In the genomic region with DNA sequence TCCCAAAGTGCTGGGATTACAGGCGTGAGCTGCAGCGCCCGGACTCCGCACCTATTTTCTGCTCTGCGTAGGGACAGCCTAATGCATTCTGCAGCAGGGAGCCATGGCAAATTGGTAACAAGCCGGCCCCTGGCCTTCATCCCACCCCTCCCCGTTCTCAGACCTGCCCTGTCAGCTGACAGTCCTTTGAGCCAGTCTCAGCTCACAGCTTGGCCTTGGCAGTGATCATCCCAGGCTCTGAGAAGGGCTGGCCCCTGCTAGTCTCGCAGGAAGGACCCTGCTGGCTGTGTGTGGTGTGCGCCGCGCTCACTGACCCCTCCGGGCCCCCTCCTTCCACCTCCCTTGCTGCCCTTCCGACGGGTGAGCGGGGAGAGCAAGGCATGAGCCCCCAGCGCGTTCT, we compare ENCODE assay signal across 2 cellular contexts.
A peak's percentile ranks its signal among the peaks of the same experiment; 100 is the strongest.
TF ChIP-seq lines count a peak whose summit lies in the region.

No MANE protein-coding gene starts in this region.

TF ChIP-seq in HEK293, 187 proteins besides CTCF, POLR2A, EP300 and RAD21 (continued from another document):
- TF ChIP-seq, protein P1, sequence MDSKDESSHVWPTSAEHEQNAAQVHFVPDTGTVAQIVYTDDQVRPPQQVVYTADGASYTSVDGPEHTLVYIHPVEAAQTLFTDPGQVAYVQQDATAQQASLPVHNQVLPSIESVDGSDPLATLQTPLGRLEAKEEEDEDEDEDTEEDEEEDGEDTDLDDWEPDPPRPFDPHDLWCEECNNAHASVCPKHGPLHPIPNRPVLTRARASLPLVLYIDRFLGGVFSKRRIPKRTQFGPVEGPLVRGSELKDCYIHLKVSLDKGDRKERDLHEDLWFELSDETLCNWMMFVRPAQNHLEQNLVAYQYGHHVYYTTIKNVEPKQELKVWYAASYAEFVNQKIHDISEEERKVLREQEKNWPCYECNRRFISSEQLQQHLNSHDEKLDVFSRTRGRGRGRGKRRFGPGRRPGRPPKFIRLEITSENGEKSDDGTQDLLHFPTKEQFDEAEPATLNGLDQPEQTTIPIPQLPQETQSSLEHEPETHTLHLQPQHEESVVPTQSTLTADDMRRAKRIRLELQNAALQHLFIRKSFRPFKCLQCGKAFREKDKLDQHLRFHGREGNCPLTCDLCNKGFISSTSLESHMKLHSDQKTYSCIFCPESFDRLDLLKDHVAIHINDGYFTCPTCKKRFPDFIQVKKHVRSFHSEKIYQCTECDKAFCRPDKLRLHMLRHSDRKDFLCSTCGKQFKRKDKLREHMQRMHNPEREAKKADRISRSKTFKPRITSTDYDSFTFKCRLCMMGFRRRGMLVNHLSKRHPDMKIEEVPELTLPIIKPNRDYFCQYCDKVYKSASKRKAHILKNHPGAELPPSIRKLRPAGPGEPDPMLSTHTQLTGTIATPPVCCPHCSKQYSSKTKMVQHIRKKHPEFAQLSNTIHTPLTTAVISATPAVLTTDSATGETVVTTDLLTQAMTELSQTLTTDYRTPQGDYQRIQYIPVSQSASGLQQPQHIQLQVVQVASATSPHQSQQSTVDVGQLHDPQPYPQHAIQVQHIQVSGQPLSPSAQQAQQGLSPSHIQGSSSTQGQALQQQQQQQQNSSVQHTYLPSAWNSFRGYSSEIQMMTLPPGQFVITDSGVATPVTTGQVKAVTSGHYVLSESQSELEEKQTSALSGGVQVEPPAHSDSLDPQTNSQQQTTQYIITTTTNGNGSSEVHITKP (tag by site-specific recombination; IDR thresholded peaks at IDR 0.05), result 0 out of 2 replicates have a peak, but pooled peaks have one; percentile 23
- TF ChIP-seq KLF9 (tag by site-specific recombination; IDR thresholded peaks at IDR 0.05; ENCODE audit: low read depth), result no peak
- TF ChIP-seq ZIC2 (tag by site-specific recombination; IDR thresholded peaks at IDR 0.05), result peak; percentile 23
TF ChIP-seq in HEK293: peak in this region for 2.

TF ChIP-seq in neural cell, 6 proteins besides CTCF, POLR2A, EP300 and RAD21 (continued from another document):
- TF ChIP-seq, protein P2, sequence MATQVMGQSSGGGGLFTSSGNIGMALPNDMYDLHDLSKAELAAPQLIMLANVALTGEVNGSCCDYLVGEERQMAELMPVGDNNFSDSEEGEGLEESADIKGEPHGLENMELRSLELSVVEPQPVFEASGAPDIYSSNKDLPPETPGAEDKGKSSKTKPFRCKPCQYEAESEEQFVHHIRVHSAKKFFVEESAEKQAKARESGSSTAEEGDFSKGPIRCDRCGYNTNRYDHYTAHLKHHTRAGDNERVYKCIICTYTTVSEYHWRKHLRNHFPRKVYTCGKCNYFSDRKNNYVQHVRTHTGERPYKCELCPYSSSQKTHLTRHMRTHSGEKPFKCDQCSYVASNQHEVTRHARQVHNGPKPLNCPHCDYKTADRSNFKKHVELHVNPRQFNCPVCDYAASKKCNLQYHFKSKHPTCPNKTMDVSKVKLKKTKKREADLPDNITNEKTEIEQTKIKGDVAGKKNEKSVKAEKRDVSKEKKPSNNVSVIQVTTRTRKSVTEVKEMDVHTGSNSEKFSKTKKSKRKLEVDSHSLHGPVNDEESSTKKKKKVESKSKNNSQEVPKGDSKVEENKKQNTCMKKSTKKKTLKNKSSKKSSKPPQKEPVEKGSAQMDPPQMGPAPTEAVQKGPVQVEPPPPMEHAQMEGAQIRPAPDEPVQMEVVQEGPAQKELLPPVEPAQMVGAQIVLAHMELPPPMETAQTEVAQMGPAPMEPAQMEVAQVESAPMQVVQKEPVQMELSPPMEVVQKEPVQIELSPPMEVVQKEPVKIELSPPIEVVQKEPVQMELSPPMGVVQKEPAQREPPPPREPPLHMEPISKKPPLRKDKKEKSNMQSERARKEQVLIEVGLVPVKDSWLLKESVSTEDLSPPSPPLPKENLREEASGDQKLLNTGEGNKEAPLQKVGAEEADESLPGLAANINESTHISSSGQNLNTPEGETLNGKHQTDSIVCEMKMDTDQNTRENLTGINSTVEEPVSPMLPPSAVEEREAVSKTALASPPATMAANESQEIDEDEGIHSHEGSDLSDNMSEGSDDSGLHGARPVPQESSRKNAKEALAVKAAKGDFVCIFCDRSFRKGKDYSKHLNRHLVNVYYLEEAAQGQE (IDR thresholded peaks at IDR 0.05; ENCODE audit: borderline replicate concordance), result no peak
- TF ChIP-seq POLR2AphosphoS5 (IDR thresholded peaks at IDR 0.05), result no peak
